9 cellular contexts compared by ENCODE assay signal in genomic region chr18:12597775-12598174, GRCh38.
A peak's percentile ranks its signal among the peaks of the same experiment; 100 is the strongest.
DNase-seq lines count a peak whose midpoint lies in the region; ATAC-seq and TF ChIP-seq lines count a peak whose summit lies in the region.
"Had no signal": no experiment of that assay in that cellular context is flagged by ENCODE, and none has a peak within 500 bp of the region (broad histone marks: within the 10 kb centered on the region; RNA-seq: fewer than 3 reads in every experiment).

No MANE protein-coding gene starts in this region.

- H3K27me3 Mint-ChIP-seq in naive thymus-derived CD4-positive, alpha-beta T cell = no peaks in the 10 kb centered on the region
- no peaks in the 10 kb centered on the region for H3K27me3 Mint-ChIP-seq in CD8-positive, alpha-beta T cell (ENCODE audit: low read depth)

- peaks cover 12 to 49% (median 32%) of the 10 kb centered on the region in 7 donors for H3K4me1 Mint-ChIP-seq in naive thymus-derived CD4-positive, alpha-beta T cell
- H3K4me1 Mint-ChIP-seq in CD8-positive, alpha-beta T cell (ENCODE audit: low read depth) = peaks cover 34% of the 10 kb centered on the region

- peaks cover 71% of the 10 kb centered on the region for H3K79me2 ChIP-seq in osteoblast (ENCODE audit: insufficient read depth, low read length)

- H3K27ac ChIP-seq in SJCRH30 = peak overlapping the region; percentile 26; the same call in 1 of the 2 replicates
- peak overlapping the region; percentile 94 for H3K27ac ChIP-seq in osteoblast (ENCODE audit: low read depth, low read length)
- H3K27ac ChIP-seq in naive thymus-derived CD4-positive, alpha-beta T cell (ENCODE audit: low read depth, low read length) = no peak overlapping the region
- H3K27ac ChIP-seq in CD8-positive, alpha-beta T cell (ENCODE audit: low read depth, low read length) = no peak overlapping the region

- peaks cover 1% of the 10 kb centered on the region for H4K20me1 ChIP-seq in osteoblast (ENCODE audit: insufficient read depth, low read length)

- H3K4me3 ChIP-seq in SJCRH30 (no peak overlapping the region), fibroblast of the aortic adventitia (ENCODE audit: low read depth, low read length) (no peak overlapping the region), osteoblast (ENCODE audit: insufficient read depth, low read length) (no peak overlapping the region)
- no peak overlapping the region for H3K4me3 ChIP-seq in naive thymus-derived CD4-positive, alpha-beta T cell (ENCODE audit: low read length)
- no peak overlapping the region for H3K4me3 ChIP-seq in CD8-positive, alpha-beta T cell (ENCODE audit: low read depth, low read length)
- H3K4me3 ChIP-seq: skin epidermis had no signal

- H3K27ac Mint-ChIP-seq in naive thymus-derived CD4-positive, alpha-beta T cell = peak overlapping the region in 3 of 9 donors; percentile 6 to 20 (median 16)
- no peak overlapping the region for H3K27ac Mint-ChIP-seq in CD8-positive, alpha-beta T cell

- H3K27me3 ChIP-seq in SJCRH30 (no peaks in the 10 kb centered on the region), osteoblast (ENCODE audit: insufficient read depth, low read length) (no peaks in the 10 kb centered on the region)
- H3K27me3 ChIP-seq in naive thymus-derived CD4-positive, alpha-beta T cell (ENCODE audit: control insufficient read depth in 2 of 2, insufficient read depth in 2 of 2, low read length in 2 of 2) = no peaks in the 10 kb centered on the region
- no peaks in the 10 kb centered on the region for H3K27me3 ChIP-seq in CD8-positive, alpha-beta T cell (ENCODE audit: insufficient read depth, low read length)

- ATAC-seq in naive thymus-derived CD4-positive, alpha-beta T cell = no peak
- ATAC-seq in CD8-positive, alpha-beta T cell = no peak
- no peak for ATAC-seq in HG03139 (IDR thresholded peaks at IDR 0.05; ENCODE audit: unreplicated experiment)

- H3K9me3 ChIP-seq in SJCRH30 (replicated peaks) (no peaks in the 10 kb centered on the region), osteoblast (ENCODE audit: low read depth, low read length) (no peaks in the 10 kb centered on the region)
- no peaks in the 10 kb centered on the region for H3K9me3 ChIP-seq in naive thymus-derived CD4-positive, alpha-beta T cell (ENCODE audit: control insufficient read depth in 2 of 3, low read length in 3 of 3)
- H3K9me3 ChIP-seq in CD8-positive, alpha-beta T cell (ENCODE audit: low read length) = no peaks in the 10 kb centered on the region

- H3K4me1 ChIP-seq in SJCRH30 = peaks cover 3% of the 10 kb centered on the region; the same call in 1 of the 2 replicates
- H3K4me1 ChIP-seq in osteoblast (ENCODE audit: insufficient read depth, low read length) = peaks cover 40% of the 10 kb centered on the region
- peaks cover 0 to 6% of the 10 kb centered on the region in 2 donors for H3K4me1 ChIP-seq in naive thymus-derived CD4-positive, alpha-beta T cell (ENCODE audit: control insufficient read depth in 2 of 2, insufficient read depth in 2 of 2, low read length in 2 of 2)
- peaks cover 14% of the 10 kb centered on the region for H3K4me1 ChIP-seq in CD8-positive, alpha-beta T cell (ENCODE audit: insufficient read depth, low read length)

- peak overlapping the region; percentile 66 for H3K4me2 ChIP-seq in osteoblast (ENCODE audit: insufficient read depth, low read length)

- H2AFZ ChIP-seq in osteoblast (ENCODE audit: low read length) = no peak overlapping the region

- intact Hi-C loops in naive thymus-derived CD4-positive, alpha-beta T cell (cut with micrococcal nuclease) = no loop called here
- intact Hi-C loops in CD8-positive, alpha-beta T cell (cut with DNase I, micrococcal nuclease) = no loop called here

- POLR2A ChIA-PET in naive thymus-derived CD4-positive, alpha-beta T cell (lab: Charles Lee) = no interaction called here
- POLR2A ChIA-PET in CD8-positive, alpha-beta T cell (lab: Charles Lee) = interaction anchor here (0.8 kb wide), 1 partner anchor 10 kb away, joined by 3 read pairs; no protein-coding TSS in a partner anchor

- no peak for TF ChIP-seq CTCF in fibroblast of the aortic adventitia (IDR thresholded peaks at IDR 0.05; ENCODE audit: insufficient read depth, low read length)
- TF ChIP-seq CTCF in osteoblast (IDR thresholded peaks at IDR 0.05; ENCODE audit: extremely low read depth, low read depth, low read length) = no peak
- no peak for TF ChIP-seq CTCF in CD8-positive, alpha-beta T cell (IDR thresholded peaks at IDR 0.05)

- H3K36me3 Mint-ChIP-seq in naive thymus-derived CD4-positive, alpha-beta T cell = no peaks in the 10 kb centered on the region
- no peaks in the 10 kb centered on the region for H3K36me3 Mint-ChIP-seq in CD8-positive, alpha-beta T cell

- peak overlapping the region in 2 of 10 donors; percentile 12 to 38 for H3K4me3 Mint-ChIP-seq in naive thymus-derived CD4-positive, alpha-beta T cell
- no peak overlapping the region for H3K4me3 Mint-ChIP-seq in CD8-positive, alpha-beta T cell

- CTCF ChIA-PET in naive thymus-derived CD4-positive, alpha-beta T cell (lab: Charles Lee) = no interaction called here
- CTCF ChIA-PET in CD8-positive, alpha-beta T cell (lab: Charles Lee) = no interaction called here

- H3K36me3 ChIP-seq in SJCRH30 (no peaks in the 10 kb centered on the region), osteoblast (ENCODE audit: insufficient read depth, low read length) (no peaks in the 10 kb centered on the region)
- H3K36me3 ChIP-seq in naive thymus-derived CD4-positive, alpha-beta T cell (ENCODE audit: control insufficient read depth in 2 of 3, insufficient read depth in 3 of 3, low read length in 3 of 3) = no peaks in the 10 kb centered on the region
- H3K36me3 ChIP-seq in CD8-positive, alpha-beta T cell (ENCODE audit: insufficient read depth, low read length) = no peaks in the 10 kb centered on the region

- H3K9me3 Mint-ChIP-seq in naive thymus-derived CD4-positive, alpha-beta T cell = no peaks in the 10 kb centered on the region
- no peaks in the 10 kb centered on the region for H3K9me3 Mint-ChIP-seq in CD8-positive, alpha-beta T cell

- DNase-seq in GM03348 (ENCODE audit: low spot score) (peak; percentile 89), SJCRH30 (peak; percentile 35 to 38), fibroblast of the aortic adventitia (ENCODE audit: low read depth) (peak; percentile 88), osteoblast (ENCODE audit: insufficient read length, low spot score, missing footprints) (peak; percentile 82), SK-N-DZ (ENCODE audit: low spot score) (no peak)
- DNase-seq in naive thymus-derived CD4-positive, alpha-beta T cell = no peak
- DNase-seq in CD8-positive, alpha-beta T cell = no peak

Comparison
In these comparisons a context has a peak if more than half of its experiments do, and no peak if none do; other contexts are left out.
1. DNase-seq: peak in GM03348 (single experiment), SJCRH30 (2 of 2), fibroblast of the aortic adventitia (single experiment) and osteoblast (single experiment); none in naive thymus-derived CD4-positive, alpha-beta T cell (0 of 9), CD8-positive, alpha-beta T cell (0 of 7) and SK-N-DZ (single experiment).
2. H3K27ac ChIP-seq: peak in SJCRH30 (single experiment) and osteoblast (single experiment); none in naive thymus-derived CD4-positive, alpha-beta T cell (single experiment) and CD8-positive, alpha-beta T cell (single experiment).